Comparison of ENCODE assay signal across 1 cellular context in genomic region chr7:80533287-80533686, GRCh38.
TF ChIP-seq lines count a peak whose summit lies in the region.

No MANE protein-coding gene starts in this region.

TF ChIP-seq in HepG2, 621 proteins besides CTCF, POLR2A, EP300 and RAD21 (continued from another document):
- TF ChIP-seq HMG20A (CRISPR knock-in tag; IDR thresholded peaks at IDR 0.05; ENCODE audit: borderline replicate concordance) (no peak), MTF2 (CRISPR knock-in tag; IDR thresholded peaks at IDR 0.05; ENCODE audit: borderline replicate concordance) (no peak), KLF11 (CRISPR knock-in tag; IDR thresholded peaks at IDR 0.05) (no peak), SMC3 (IDR thresholded peaks at IDR 0.05; ENCODE audit: low read length) (no peak), SIX4 (CRISPR knock-in tag; IDR thresholded peaks at IDR 0.05) (no peak), THAP8 (CRISPR knock-in tag; IDR thresholded peaks at IDR 0.05; ENCODE audit: borderline replicate concordance) (no peak)
